ENCODE assay signal across 8 cellular contexts in genomic region chr7:816751-817671, GRCh38. TPM values are rescaled to one million over a fixed set of nuclear protein-coding genes. Genes with fewer than 3 reads are reported as not detected.
A peak's percentile ranks its signal among the peaks of the same experiment; 100 is the strongest.
DNase-seq lines count a peak whose midpoint lies in the region; ATAC-seq and TF ChIP-seq lines count a peak whose summit lies in the region.

No MANE protein-coding gene starts in this region.

- TF ChIP-seq CTCF in AG04450 (IDR thresholded peaks at IDR 0.05; ENCODE audit: low read depth, low read length) (no peak), mammary epithelial cell (conservative IDR thresholded peaks at IDR 0.05 in 1 of 2, IDR thresholded peaks at IDR 0.05 in 1 of 2; ENCODE audit: extremely low read depth in 1 of 2, insufficient read depth in 1 of 2, low read depth in 1 of 2, low read length in 2 of 2) (no peak), lower lobe of right lung (IDR thresholded peaks at IDR 0.05) (no peak)

- H3K36me3 ChIP-seq in mammary epithelial cell (ENCODE audit: insufficient read depth, low read length) = no peaks in the 10 kb centered on the region
- H3K36me3 ChIP-seq in lower lobe of right lung = no peaks in the 10 kb centered on the region

- peak overlapping the region; percentile 5 for H2AFZ ChIP-seq in mammary epithelial cell (ENCODE audit: low read depth, low read length)

- H3K4me3 ChIP-seq in AG04450 (ENCODE audit: low read depth, low read length) = peak overlapping the region; percentile 81
- peak overlapping the region; percentile 57 to 84 (median 67) for H3K4me3 ChIP-seq in mammary epithelial cell (replicated peaks in 1 of 3; ENCODE audit: insufficient read depth in 1 of 3, low read depth in 2 of 3, low read length in 3 of 3)
- H3K4me3 ChIP-seq in lower lobe of right lung = peak overlapping the region; percentile 74

- in situ Hi-C loops in mammary epithelial cell (cut with MboI; ENCODE audit: low sequenced_read_pairs in 2 of 2) = no loop called here

- intact Hi-C loops in mammary epithelial cell (cut with micrococcal nuclease) = loop anchor here (1.0 to 10.0 kb wide), 2 partner anchors 15 to 128 kb away; partner anchors contain the start of gene SUN1
- intact Hi-C loops in lower lobe of right lung (cut with DNase I) = no loop called here

- CTCF ChIA-PET in AG04450 (lab: Charles Lee) = no interaction called here
- CTCF ChIA-PET in mammary epithelial cell (lab: Charles Lee; ENCODE audit: low non-redundant PET) = no interaction called here

- DNase-seq in AG04450 (ENCODE audit: low read depth, low spot score) = no peak
- DNase-seq in SW480 (ENCODE audit: low spot score) = peak; percentile 74
- peak; percentile 54 for DNase-seq in mammary epithelial cell
- peak; percentile 48 for DNase-seq in lower lobe of right lung
- DNase-seq in stimulated activated naive CD4-positive, alpha-beta T cell treated with Interleukin-2 at 50 U/mL for 16 hours (lab: John Stamatoyannopoulos, UW) = peak; percentile 41
- DNase-seq in KG1 (lab: John Stamatoyannopoulos, UW) = no peak

- POLR2A ChIA-PET in AG04450 (lab: Yijun Ruan, JAX) = no interaction called here

- ATAC-seq in GM19025 (IDR thresholded peaks at IDR 0.05; ENCODE audit: low read depth, unreplicated experiment) (peak; percentile 20), HG03432 (IDR thresholded peaks at IDR 0.05; ENCODE audit: unreplicated experiment) (peak; percentile 17), lower lobe of right lung (no peak)

- H3K27ac ChIP-seq in AG04450 (ENCODE audit: low read depth, low read length) (no peak overlapping the region), mammary epithelial cell (ENCODE audit: insufficient read depth, low read depth, low read length) (peak overlapping the region; percentile 83), lower lobe of right lung (peak overlapping the region; percentile 79)

- no peaks in the 10 kb centered on the region for H4K20me1 ChIP-seq in mammary epithelial cell (ENCODE audit: insufficient read depth, low read length)

- H3K9ac ChIP-seq in mammary epithelial cell (ENCODE audit: insufficient read depth, low read length) = peak overlapping the region; percentile 95

- H3K9me3 ChIP-seq in AG04450 (ENCODE audit: control insufficient read depth, insufficient read depth, low read length) = peaks cover 8% of the 10 kb centered on the region
- no peaks in the 10 kb centered on the region for H3K9me3 ChIP-seq in mammary epithelial cell (replicated peaks; ENCODE audit: insufficient read depth, low read length)
- no peaks in the 10 kb centered on the region for H3K9me3 ChIP-seq in lower lobe of right lung

- dilution Hi-C loops in mammary epithelial cell (cut with HindIII; ENCODE audit: low sequenced_read_pairs) = loop anchor here (5.0 to 10.0 kb wide), 3 partner anchors 78 to 158 kb away; partner anchors contain the start of gene COX19

- H3K27me3 ChIP-seq in AG04450 (ENCODE audit: control insufficient read depth, insufficient read depth, low read length) (no peaks in the 10 kb centered on the region), mammary epithelial cell (ENCODE audit: insufficient read depth, low read length) (no peaks in the 10 kb centered on the region), lower lobe of right lung (ENCODE audit: low read depth) (no peaks in the 10 kb centered on the region)

- no TSS peak for BruUV-seq in mammary epithelial cell (replicated peaks; lab: Mats Ljungman, UMichigan)

- WGBS in mammary epithelial cell (ENCODE audit: low coverage, missing lambda C conversion rate) = no CpG with 5 or more reads among the region's 88 CpGs

- H3K79me2 ChIP-seq in mammary epithelial cell (ENCODE audit: insufficient read depth, low read length) = peaks cover 54% of the 10 kb centered on the region

- peak overlapping the region; percentile 78 for H3K4me2 ChIP-seq in mammary epithelial cell (ENCODE audit: insufficient read depth, low read depth, low read length)

- H3K4me1 ChIP-seq in mammary epithelial cell (ENCODE audit: insufficient read depth, low read length) (peaks cover 26% of the 10 kb centered on the region), lower lobe of right lung (peaks cover 48% of the 10 kb centered on the region)

RNA-seq across cellular contexts. Expression of gene SUN1, which starts 15.3 kb away (rescaled TPM):
- 140 and 159 TPM in 2 replicates for polyA plus RNA-seq in AG04450 (2011; rRNA removed)
- 136 and 191 TPM in 2 replicates for polyA minus RNA-seq in AG04450 (2011; rRNA and poly(A)+ RNA removed)
- 100 to 1,000 TPM; 135 to 191 TPM for total RNA-seq in mammary epithelial cell
- 176 TPM for polyA plus RNA-seq in mammary epithelial cell
- polyA minus RNA-seq in mammary epithelial cell = 160 TPM
- total RNA-seq in lower lobe of right lung = 111 TPM

RNA-seq across cellular contexts. Expression of gene GET4, which starts 59.3 kb away (rescaled TPM):
- polyA plus RNA-seq in AG04450 (2011; rRNA removed) (13.9 and 18.5 TPM in 2 replicates), mammary epithelial cell (28.5 TPM)
- polyA minus RNA-seq in AG04450 (2011; rRNA and poly(A)+ RNA removed) = 9.6 and 10.2 TPM in 2 replicates
- total RNA-seq in mammary epithelial cell (10 to 100 TPM; 26.0 to 40.8 TPM), lower lobe of right lung (31.7 TPM)
- polyA minus RNA-seq in mammary epithelial cell = 24.8 TPM

Comparison
In these comparisons a context has a peak if more than half of its experiments do, and no peak if none do; other contexts are left out.
1. DNase-seq: peak in SW480 (single experiment), mammary epithelial cell (single experiment), lower lobe of right lung (single experiment) and stimulated activated naive CD4-positive, alpha-beta T cell treated with Interleukin-2 at 50 U/mL for 16 hours (single experiment); none in AG04450 (single experiment) and KG1 (single experiment).
2. ATAC-seq: peak in GM19025 (single experiment) and HG03432 (single experiment); none in lower lobe of right lung (0 of 2).
3. Peak in every context shown above with its lines, with median percentiles within 50 percentile points of each other: H3K4me3 ChIP-seq.